In genomic region chr20:58436868-58437645, GRCh38 we compare ENCODE assay signal across 14 cellular contexts. TPM values are rescaled to one million over a fixed set of nuclear protein-coding genes. Genes with fewer than 3 reads are reported as not detected.
DNase-seq lines count a peak whose midpoint lies in the region; ATAC-seq, FAIRE-seq and TF ChIP-seq lines count a peak whose summit lies in the region.
"Had no signal": no experiment of that assay in that cellular context is flagged by ENCODE, and none has a peak within 500 bp of the region (broad histone marks: within the 10 kb centered on the region; RNA-seq: fewer than 3 reads in every experiment).

No MANE protein-coding gene starts in this region.

- intact Hi-C loops in stomach (cut with DNase I; ENCODE audit: low total_unique reads), result no loop called here

- TF ChIP-seq EP300 in stomach (IDR thresholded peaks at IDR 0.05), result no peak

- H3K36me3 ChIP-seq in stomach, result peaks cover 0 to 43% (median 30%) of the 10 kb centered on the region in 4 donors

- no peak overlapping the region for H3K27ac ChIP-seq in stomach
- H3K27ac ChIP-seq: RWPE1 had no signal

- ATAC-seq in GM18511 (IDR thresholded peaks at IDR 0.05; ENCODE audit: unreplicated experiment) (peak; percentile 93), HG02642 (IDR thresholded peaks at IDR 0.05; ENCODE audit: poor library complexity, unreplicated experiment) (peak; percentile 57), GM19023 (IDR thresholded peaks at IDR 0.05; ENCODE audit: unreplicated experiment) (no peak)
- ATAC-seq: HCT116; naive thymus-derived CD4-positive, alpha-beta T cell had no signal

- DNase-seq in RCC 7860 (ENCODE audit: low spot score), result peak; percentile 78
- peak; percentile 18 for DNase-seq in myocyte (ENCODE audit: low read depth)
- DNase-seq in occipital lobe (lab: John Stamatoyannopoulos, UW), result no peak
- DNase-seq in stimulated activated CD4-positive, alpha-beta T cell treated with anti-CD3 and anti-CD28 coated beads, Interleukin-12 subunit alpha, Interleukin-12 subunit beta, amount 100 ng/mL, for 4 hours, result no peak
- DNase-seq in stomach, result no peak
- DNase-seq: cortex of kidney; islet precursor cell; naive thymus-derived CD4-positive, alpha-beta T cell; NCI-H510A had no signal

- TF ChIP-seq POLR2A in stomach (IDR thresholded peaks at IDR 0.05), result no peak

- no peaks in the 10 kb centered on the region for H3K9me3 ChIP-seq in stomach

- H3K4me1 ChIP-seq in stomach, result peaks cover 10 to 24% (median 19%) of the 10 kb centered on the region in 4 donors

- TF ChIP-seq CTCF in stomach (IDR thresholded peaks at IDR 0.05), result no peak

- no peaks in the 10 kb centered on the region for H3K27me3 ChIP-seq in stomach

- FAIRE-seq in RCC 7860 (lab: Jason Lieb, UNC), result peak; percentile 95

- 73 to 95% (median 89%) methylated on average over 5 of the region's 5 CpGs for WGBS in stomach, 5 donors

- no peak overlapping the region for H3K4me3 ChIP-seq in stomach

RNA-seq across cellular contexts. Expression of gene VAPB, which starts 48.0 kb away (rescaled TPM):
- 17.8 and 18.9 TPM in 2 replicates for total RNA-seq in myocyte
- 38.7 TPM for polyA plus RNA-seq in myocyte (2012)
- 18.2 TPM for total RNA-seq in occipital lobe
- 10 to 100 TPM in 3 of 5 donors, 1 to 10 TPM in 2; 7.6 to 40.6 (median 17.2) TPM for total RNA-seq in stomach
- 10 to 100 TPM; 18.0 to 21.4 (median 18.4) TPM for polyA plus RNA-seq in stomach

Comparison
In these comparisons a context has a peak if more than half of its experiments do, and no peak if none do; other contexts are left out.
1. DNase-seq: peak in RCC 7860 (single experiment) and myocyte (single experiment); none in occipital lobe (single experiment), stimulated activated CD4-positive, alpha-beta T cell treated with anti-CD3 and anti-CD28 coated beads, Interleukin-12 subunit alpha, Interleukin-12 subunit beta, amount 100 ng/mL, for 4 hours (single experiment) and stomach (single experiment).